Comparison of ENCODE assay signal across 3 cellular contexts in genomic region chr5:138105709-138106108, GRCh38.
TF ChIP-seq lines count a peak whose summit lies in the region.

No MANE protein-coding gene starts in this region.

TF ChIP-seq in HEK293, 187 proteins besides CTCF, POLR2A, EP300 and RAD21:
- peak; percentile 79; the same call in 1 of the 2 replicates for TF ChIP-seq ZNF121 (tag by site-specific recombination; IDR thresholded peaks at IDR 0.05)
- TF ChIP-seq ZNF510 (tag by site-specific recombination; IDR thresholded peaks at IDR 0.05; ENCODE audit: insufficient replicate concordance): no peak

TF ChIP-seq in WTC11, 78 proteins besides CTCF, POLR2A, EP300 and RAD21:
- TF ChIP-seq ZNF121 (CRISPR knock-in tag; IDR thresholded peaks at IDR 0.05): 0 out of 2 replicates have a peak, but pooled peaks have one; percentile 29
- TF ChIP-seq NR3C1 (CRISPR knock-in tag; conservative IDR thresholded peaks at IDR 0.05; ENCODE audit: low read depth): no peak

TF ChIP-seq in K562, 482 proteins besides CTCF, POLR2A, EP300 and RAD21:
- TF ChIP-seq ZNF121 (CRISPR knock-in tag; conservative IDR thresholded peaks at IDR 0.05): peak; percentile 57; the same call in 1 of the 2 replicates
- no peak for TF ChIP-seq RERE (CRISPR knock-in tag; IDR thresholded peaks at IDR 0.05; ENCODE audit: borderline replicate concordance)
